In genomic region chr12:7100239-7100638, GRCh38 we compare ENCODE assay signal across 23 cellular contexts. TPM values are rescaled to one million over a fixed set of nuclear protein-coding genes. Genes with fewer than 3 reads are reported as not detected.
DNase-seq lines count a peak whose midpoint lies in the region; ATAC-seq and TF ChIP-seq lines count a peak whose summit lies in the region.
"Had no signal": no experiment of that assay in that cellular context is flagged by ENCODE, and none has a peak within 500 bp of the region (broad histone marks: within the 10 kb centered on the region; RNA-seq: fewer than 3 reads in every experiment).

No MANE protein-coding gene starts in this region.

- H3K27me3 Mint-ChIP-seq in activated T-cell treated with anti-CD3 and anti-CD28 coated beads, Interleukin-2, amount 50 U/mL, for 24 hours = no peaks in the 10 kb centered on the region
- no peaks in the 10 kb centered on the region for H3K27me3 Mint-ChIP-seq in activated T-cell treated with anti-CD3 and anti-CD28 coated beads, Interleukin-2, amount 50 U/mL, for 4 hours (ENCODE audit: low read depth)
- H3K27me3 Mint-ChIP-seq: T-helper 17 cell had no signal

- no peaks in the 10 kb centered on the region for H3K4me1 ChIP-seq in suprapubic skin
- H3K4me1 ChIP-seq: Peyer's patch, SJSA1 had no signal

- H3K27me3 ChIP-seq in suprapubic skin = no peaks in the 10 kb centered on the region
- H3K27me3 ChIP-seq: Peyer's patch, SJSA1 had no signal

- peak overlapping the region; percentile 31 for H3K27ac Mint-ChIP-seq in activated T-cell treated with anti-CD3 and anti-CD28 coated beads, Interleukin-2, amount 50 U/mL, for 24 hours
- H3K27ac Mint-ChIP-seq: CD14-positive monocyte, GM23338 had no signal

- no peak overlapping the region for H3K4me3 Mint-ChIP-seq in activated T-cell treated with anti-CD3 and anti-CD28 coated beads, Interleukin-2, amount 50 U/mL, for 24 hours
- no peak overlapping the region for H3K4me3 Mint-ChIP-seq in activated T-cell treated with anti-CD3 and anti-CD28 coated beads, Interleukin-2, amount 50 U/mL, for 4 hours
- H3K4me3 Mint-ChIP-seq: GM23338, T-helper 17 cell had no signal

- no peaks in the 10 kb centered on the region for H3K9me3 Mint-ChIP-seq in activated T-cell treated with anti-CD3 and anti-CD28 coated beads, Interleukin-2, amount 50 U/mL, for 24 hours
- no peaks in the 10 kb centered on the region for H3K9me3 Mint-ChIP-seq in activated T-cell treated with anti-CD3 and anti-CD28 coated beads, Interleukin-2, amount 50 U/mL, for 4 hours
- H3K9me3 Mint-ChIP-seq: CD14-positive monocyte, GM23338 had no signal

- no peak for TF ChIP-seq CTCF in suprapubic skin (IDR thresholded peaks at IDR 0.05)

- no peak for TF ChIP-seq POLR2A in suprapubic skin (IDR thresholded peaks at IDR 0.05)

- H3K4me3 ChIP-seq in suprapubic skin = no peak overlapping the region
- H3K4me3 ChIP-seq: GM23338, Peyer's patch, SJSA1 had no signal

- no peaks in the 10 kb centered on the region for H3K9me3 ChIP-seq in suprapubic skin
- H3K9me3 ChIP-seq: Peyer's patch, SJSA1 had no signal

- H3K36me3 Mint-ChIP-seq in activated T-cell treated with anti-CD3 and anti-CD28 coated beads, Interleukin-2, amount 50 U/mL, for 24 hours (ENCODE audit: low read depth) = peaks cover 43% of the 10 kb centered on the region
- peaks cover 6% of the 10 kb centered on the region for H3K36me3 Mint-ChIP-seq in activated T-cell treated with anti-CD3 and anti-CD28 coated beads, Interleukin-2, amount 50 U/mL, for 4 hours (ENCODE audit: insufficient read depth)

- no peak for TF ChIP-seq EP300 in suprapubic skin (IDR thresholded peaks at IDR 0.05)

- H3K27ac ChIP-seq in suprapubic skin = no peak overlapping the region
- H3K27ac ChIP-seq: 22Rv1, Peyer's patch, SJSA1 had no signal

- ATAC-seq in activated T-cell treated with anti-CD3 and anti-CD28 coated beads, Interleukin-2, amount 50 U/mL, for 4 hours = no peak
- ATAC-seq in GM21528 (IDR thresholded peaks at IDR 0.05; ENCODE audit: low FRiP score, unreplicated experiment) (no peak), GM21423 (IDR thresholded peaks at IDR 0.05; ENCODE audit: unreplicated experiment) (no peak)
- ATAC-seq: GM23338, HCT116, T-helper 17 cell had no signal

- peaks cover 13% of the 10 kb centered on the region for H3K4me1 Mint-ChIP-seq in activated T-cell treated with anti-CD3 and anti-CD28 coated beads, Interleukin-2, amount 50 U/mL, for 24 hours (ENCODE audit: low read depth)
- H3K4me1 Mint-ChIP-seq in activated T-cell treated with anti-CD3 and anti-CD28 coated beads, Interleukin-2, amount 50 U/mL, for 4 hours (ENCODE audit: low read depth) = peaks cover 20% of the 10 kb centered on the region

- H3K36me3 ChIP-seq in suprapubic skin = peaks cover 28% of the 10 kb centered on the region
- H3K36me3 ChIP-seq: SJSA1 had no signal

- 80% methylated on average over 4 of the region's 4 CpGs for WGBS in suprapubic skin

- peak; percentile 52 for DNase-seq in DMS153 (lab: John Stamatoyannopoulos, UW)
- no peak for DNase-seq in DMS153 treated with DMSO at 0.1 percent for 48 hours (lab: John Stamatoyannopoulos, UW; ENCODE audit: unreplicated experiment)
- DNase-seq in activated T-cell treated with anti-CD3 and anti-CD28 coated beads, Interleukin-2, amount 50 U/mL, for 24 hours = no peak
- DNase-seq in activated T-cell treated with anti-CD3 and anti-CD28 coated beads, Interleukin-2, amount 50 U/mL, for 4 hours = no peak
- DNase-seq in NCI-H69 (lab: John Stamatoyannopoulos, UW) = peak; percentile 93
- peak; percentile 11 to 15 for DNase-seq in suprapubic skin (ENCODE audit: low spot score in 2 of 2)
- DNase-seq: AML-193, GDM1, MM.1S, NCI-H1092, NCI-H2029 treated with DMSO at 0.1 percent for 48 hours, NCI-H446, NCI-H82, T-helper 17 cell had no signal

RNA-seq across cellular contexts. Expression of gene C1R, which starts 8.0 kb away (rescaled TPM):
- total RNA-seq in activated T-cell treated with anti-CD3 and anti-CD28 coated beads, Interleukin-2, amount 50 U/mL, for 4 hours = 1 to 10 TPM in 2 of 3 donors, under 1 TPM in 1; 0.98 to 2.3 (median 1.7) TPM
- total RNA-seq in suprapubic skin = 100 to 1,000 TPM in 2 of 4 donors, 10 to 100 TPM in 2; 70.2 to 166 (median 95.4) TPM

RNA-seq across cellular contexts. Expression of gene C1RL, which starts 8.8 kb away (rescaled TPM):
- total RNA-seq in activated T-cell treated with anti-CD3 and anti-CD28 coated beads, Interleukin-2, amount 50 U/mL, for 4 hours = 1 to 10 TPM; 3.7 to 7.0 (median 6.0) TPM
- total RNA-seq in suprapubic skin = 10 to 100 TPM; 28.5 to 50.8 (median 34.7) TPM

RNA-seq across cellular contexts. Expression of gene RBP5, which starts 28.4 kb away (rescaled TPM):
- total RNA-seq in activated T-cell treated with anti-CD3 and anti-CD28 coated beads, Interleukin-2, amount 50 U/mL, for 4 hours = not detected
- total RNA-seq in suprapubic skin = 1 to 10 TPM in 1 of 4 donors, under 1 TPM in 1, not detected in 2; 0.98 to 2.1 TPM
- total RNA-seq: LHCN-M2, SJSA1, T-helper 17 cell had no signal

RNA-seq across cellular contexts. Expression of gene CLSTN3, which starts 29.9 kb away (rescaled TPM):
- total RNA-seq in activated T-cell treated with anti-CD3 and anti-CD28 coated beads, Interleukin-2, amount 50 U/mL, for 4 hours = 10 to 100 TPM in 1 of 3 donors, 1 to 10 TPM in 2; 9.2 to 12.2 (median 9.9) TPM
- total RNA-seq in suprapubic skin = 10 to 100 TPM; 29.9 to 69.8 (median 39.1) TPM

RNA-seq across cellular contexts. Expression of gene C1S, which starts 39.7 kb away (rescaled TPM):
- total RNA-seq in activated T-cell treated with anti-CD3 and anti-CD28 coated beads, Interleukin-2, amount 50 U/mL, for 4 hours = 1 to 10 TPM; 1.6 to 1.7 (median 1.6) TPM
- total RNA-seq in suprapubic skin = 10 to 100 TPM; 62.6 to 99.6 (median 65.6) TPM

Comparison
In these comparisons a context has a peak if more than half of its experiments do, and no peak if none do; other contexts are left out.
1. DNase-seq: peak in DMS153 (single experiment), NCI-H69 (single experiment) and suprapubic skin (2 of 2); none in DMS153 treated with DMSO at 0.1 percent for 48 hours (single experiment), activated T-cell treated with anti-CD3 and anti-CD28 coated beads, Interleukin-2, amount 50 U/mL, for 24 hours (single experiment) and activated T-cell treated with anti-CD3 and anti-CD28 coated beads, Interleukin-2, amount 50 U/mL, for 4 hours (single experiment).
2. RNA of gene C1R, which starts 8.0 kb away (total RNA-seq): 70.2 to 166 TPM in suprapubic skin; 0.98 to 2.3 TPM in activated T-cell treated with anti-CD3 and anti-CD28 coated beads, Interleukin-2, amount 50 U/mL, for 4 hours; every median in the first group is over 10 times any median in the second.